24 cellular contexts compared by ENCODE assay signal in genomic region chr6:148727104-148727503, GRCh38.
"Had no signal": no experiment of that assay in that cellular context is flagged by ENCODE, and none has a peak within 500 bp of the region (broad histone marks: within the 10 kb centered on the region; RNA-seq: fewer than 3 reads in every experiment).

No MANE protein-coding gene starts in this region.

- H3K36me3 ChIP-seq: stomach, suprapubic skin, thoracic aorta, thyroid gland, tibial artery, tibial nerve, transverse colon, upper lobe of left lung, upper lobe of right lung, uterus, vagina had no signal

- DNase-seq: stimulated activated CD4-positive, alpha-beta T cell treated with anti-CD3 and anti-CD28 coated beads, Interleukin-2, amount 100 ng/mL, for 48 hours; stimulated activated CD4-positive, alpha-beta T cell treated with anti-CD3 and anti-CD28 coated beads, Interleukin-4, amount 100 ng/mL, for 1 hour; stimulated activated CD4-positive, alpha-beta T cell treated with anti-CD3 and anti-CD28 coated beads, Interleukin-4, amount 100 ng/mL, for 24 hours; stimulated activated CD4-positive, alpha-beta T cell treated with anti-CD3 and anti-CD28 coated beads, Interleukin-4, amount 100 ng/mL, for 4 hours; stimulated activated CD8-positive, alpha-beta memory T cell treated with anti-CD3 and anti-CD28 coated beads, Interleukin-4, amount 100 ng/mL, for 48 hours; stimulated activated naive B cell treated with anti-CD40 and anti-IgM and Interleukin-4, amounts not matched to agents 10 μg/mL and 1 μg/mL and 100 μg/mL, for 72 hours; stimulated activated naive CD4-positive, alpha-beta T cell; stimulated activated naive CD4-positive, alpha-beta T cell treated with Interleukin-2 at 50 U/mL for 16 hours; stimulated activated naive CD8-positive, alpha-beta T cell treated with anti-CD3 and anti-CD28 coated beads, Interleukin-15, amount 100 ng/mL, for 72 hours; stimulated activated naive CD8-positive, alpha-beta T cell treated with anti-CD3 and anti-CD28 coated beads, Interleukin-15, Interleukin-2, amounts not matched to agents 100 U/mL and 50 U/mL, for 24 hours; stomach; substantia nigra; testis; thyroid gland; tibial artery; transverse colon; trophoblast cell; upper lobe of left lung; upper lobe of right lung; uterus had no signal

- H3K27ac ChIP-seq: stomach, suprapubic skin, testis, thoracic aorta, thyroid gland, tibial artery, tibial nerve, transverse colon, upper lobe of left lung, upper lobe of right lung, uterus, vagina had no signal

- H3K9me3 ChIP-seq: testis, thyroid gland, uterus, vagina had no signal

- H3K4me3 ChIP-seq: stomach, suprapubic skin, testis, thoracic aorta, thyroid gland, tibial artery, tibial nerve, transverse colon, upper lobe of left lung, upper lobe of right lung, uterus, vagina had no signal

- H3K4me1 ChIP-seq: stomach, suprapubic skin, testis, thyroid gland, tibial nerve, transverse colon, upper lobe of left lung, upper lobe of right lung, uterus, vagina had no signal
